1 cellular context compared by ENCODE assay signal in genomic region chr16:22190169-22191088, GRCh38.
TF ChIP-seq lines count a peak whose summit lies in the region.

No MANE protein-coding gene starts in this region.

TF ChIP-seq in HepG2, 621 proteins besides CTCF, POLR2A, EP300 and RAD21 (continued from another document and continues in another):
- TF ChIP-seq AHDC1 (CRISPR knock-in tag; IDR thresholded peaks at IDR 0.05; ENCODE audit: borderline replicate concordance) (no peak; the same call in 1 of the 2 replicates), SNAPC5 (CRISPR knock-in tag; IDR thresholded peaks at IDR 0.05; ENCODE audit: borderline replicate concordance) (0 out of 2 replicates have a peak, but pooled peaks have one; percentile 87), ZNF224 (CRISPR knock-in tag; IDR thresholded peaks at IDR 0.05) (0 out of 2 replicates have a peak, but pooled peaks have one; percentile 28), MAZ (IDR thresholded peaks at IDR 0.05; ENCODE audit: borderline replicate concordance, low read depth, low read length) (peak; percentile 52), MAZ (CRISPR knock-in tag; IDR thresholded peaks at IDR 0.05; ENCODE audit: low read depth) (peak; percentile 78), UBTF (CRISPR knock-in tag; IDR thresholded peaks at IDR 0.05) (peak; percentile 99), ZNF329 (CRISPR knock-in tag; IDR thresholded peaks at IDR 0.05; ENCODE audit: low read depth) (0 out of 2 replicates have a peak, but pooled peaks have one; percentile 69), TIGD3 (CRISPR knock-in tag; IDR thresholded peaks at IDR 0.05; ENCODE audit: borderline replicate concordance) (no peak; the same call in 1 of the 2 replicates), KDM6A (CRISPR knock-in tag; IDR thresholded peaks at IDR 0.05; ENCODE audit: low read depth) (no peak), KDM2A (CRISPR knock-in tag; IDR thresholded peaks at IDR 0.05; ENCODE audit: borderline replicate concordance, low read depth) (peak; percentile 89), ZBTB37 (CRISPR knock-in tag; IDR thresholded peaks at IDR 0.05) (no peak), GRHL1 (CRISPR knock-in tag; conservative IDR thresholded peaks at IDR 0.05) (no peak), E2F1 (CRISPR knock-in tag; IDR thresholded peaks at IDR 0.05) (peak; percentile 72), ZNF263 (CRISPR knock-in tag; IDR thresholded peaks at IDR 0.05) (peak; percentile 31; the same call in 1 of the 2 replicates), RERE (CRISPR knock-in tag; IDR thresholded peaks at IDR 0.05; ENCODE audit: low read depth) (no peak), PHF8 (CRISPR knock-in tag; IDR thresholded peaks at IDR 0.05) (peak; percentile 88), CBX2 (IDR thresholded peaks at IDR 0.05; ENCODE audit: low read depth, low read length) (no peak), CBX2 (CRISPR knock-in tag; IDR thresholded peaks at IDR 0.05; ENCODE audit: low read depth) (peak; percentile 96; the same call in 1 of the 2 replicates), ZFAT (CRISPR knock-in tag; conservative IDR thresholded peaks at IDR 0.05) (no peak), ZNF414 (CRISPR knock-in tag; IDR thresholded peaks at IDR 0.05) (no peak), ZBTB49 (CRISPR knock-in tag; IDR thresholded peaks at IDR 0.05; ENCODE audit: borderline replicate concordance) (no peak), SALL2 (CRISPR knock-in tag; IDR thresholded peaks at IDR 0.05) (peak; percentile 94), SOX5 (CRISPR knock-in tag; IDR thresholded peaks at IDR 0.05; ENCODE audit: borderline replicate concordance) (peak; percentile 65; the same call in 1 of the 2 replicates), ZNF260 (CRISPR knock-in tag; IDR thresholded peaks at IDR 0.05; ENCODE audit: borderline replicate concordance, low read depth) (peak; percentile 85; the same call in 1 of the 2 replicates), ZNF276 (CRISPR knock-in tag; IDR thresholded peaks at IDR 0.05; ENCODE audit: low read depth) (peak; percentile 94)
